In genomic region chr12:50551866-50552265, GRCh38 we compare ENCODE assay signal across 20 cellular contexts.
"Had no signal": no experiment of that assay in that cellular context is flagged by ENCODE, and none has a peak within 500 bp of the region (broad histone marks: within the 10 kb centered on the region; RNA-seq: fewer than 3 reads in every experiment).

No MANE protein-coding gene starts in this region.

- ATAC-seq: activated CD8-positive, alpha-beta memory T cell treated with anti-CD3 and anti-CD28 coated beads, Interleukin-2, amount 10 ng/mL, durations not matched to agents 7 days and 5 days; activated T-cell treated with anti-CD3 and anti-CD28 coated beads, Interleukin-2, amount 50 U/mL, for 4 hours; effector memory CD8-positive, alpha-beta T cell; left lobe of liver had no signal

- H3K4me3 Mint-ChIP-seq: activated CD4-positive, alpha-beta memory T cell treated with anti-CD3 and anti-CD28 coated beads for 36 hours; activated CD8-positive, alpha-beta memory T cell treated with anti-CD3 and anti-CD28 coated beads, Interleukin-2, amount 10 ng/mL, durations not matched to agents 7 days and 5 days; activated T-cell treated with anti-CD3 and anti-CD28 coated beads, Interleukin-2, amount 50 U/mL, for 4 hours; effector memory CD8-positive, alpha-beta T cell had no signal

- H3K9me3 ChIP-seq: breast epithelium, tibial nerve, uterus had no signal

- H3K9ac ChIP-seq: parathyroid adenoma had no signal

- H3K4me1 ChIP-seq: breast epithelium, uterus had no signal

- FAIRE-seq: islet of Langerhans had no signal

- H3K27me3 Mint-ChIP-seq: activated CD4-positive, alpha-beta memory T cell treated with anti-CD3 and anti-CD28 coated beads for 36 hours; activated CD8-positive, alpha-beta memory T cell treated with anti-CD3 and anti-CD28 coated beads, Interleukin-2, amount 10 ng/mL, durations not matched to agents 7 days and 5 days; effector memory CD8-positive, alpha-beta T cell; naive B cell had no signal

- H3K27ac ChIP-seq: breast epithelium, parathyroid adenoma, tibial nerve, uterus had no signal

- H3K9me3 Mint-ChIP-seq: activated CD4-positive, alpha-beta memory T cell treated with anti-CD3 and anti-CD28 coated beads for 36 hours; activated T-cell treated with anti-CD3 and anti-CD28 coated beads, Interleukin-2, amount 50 U/mL, for 4 hours; effector memory CD8-positive, alpha-beta T cell had no signal

- DNase-seq: activated CD4-positive, alpha-beta memory T cell treated with anti-CD3 and anti-CD28 coated beads for 36 hours; activated CD8-positive, alpha-beta memory T cell treated with anti-CD3 and anti-CD28 coated beads, Interleukin-2, amount 10 ng/mL, durations not matched to agents 7 days and 5 days; activated gamma-delta T cell; activated T-cell treated with anti-CD3 and anti-CD28 coated beads, Interleukin-2, amount 50 U/mL, for 4 hours; aorta; dermis blood vessel endothelial cell; effector memory CD8-positive, alpha-beta T cell; erythroblast; naive B cell; stimulated activated CD4-positive, alpha-beta T cell treated with anti-CD3 and anti-CD28 coated beads, Interleukin-12 subunit alpha, Interleukin-12 subunit beta, amount 100 ng/mL, for 4 hours; stimulated activated CD4-positive, alpha-beta T cell treated with anti-CD3 and anti-CD28 coated beads, Interleukin-2, amount 100 ng/mL, for 24 hours; substantia nigra; T-helper 1 cell; T1000; uterus had no signal

- H3K4me3 ChIP-seq: breast epithelium, tibial nerve, uterus had no signal

- H3K36me3 ChIP-seq: breast epithelium, tibial nerve, uterus had no signal

- H3K27ac Mint-ChIP-seq: activated CD4-positive, alpha-beta memory T cell treated with anti-CD3 and anti-CD28 coated beads for 36 hours; activated CD8-positive, alpha-beta memory T cell treated with anti-CD3 and anti-CD28 coated beads, Interleukin-2, amount 10 ng/mL, durations not matched to agents 7 days and 5 days; effector memory CD8-positive, alpha-beta T cell had no signal
